ENCODE assay signal across 10 cellular contexts in genomic region chr22:24247011-24247507, GRCh38. TPM values are rescaled to one million over a fixed set of nuclear protein-coding genes. Genes with fewer than 3 reads are reported as not detected.
DNase-seq lines count a peak whose midpoint lies in the region; ATAC-seq, FAIRE-seq and TF ChIP-seq lines count a peak whose summit lies in the region.
"Had no signal": no experiment of that assay in that cellular context is flagged by ENCODE, and none has a peak within 500 bp of the region (broad histone marks: within the 10 kb centered on the region; RNA-seq: fewer than 3 reads in every experiment).

No MANE protein-coding gene starts in this region.

- H3K27ac Mint-ChIP-seq in T-helper 1 cell treated with Interleukin-12 subunit alpha and Interleukin-12 subunit beta and Interleukin-4 antibody, amounts not matched to agents 30 μg/mL and 1 μg/mL, for 36 hours = peak overlapping the region; percentile 36
- peak overlapping the region; percentile 71 to 85 (median 82) for H3K27ac Mint-ChIP-seq in nephron
- H3K27ac Mint-ChIP-seq: stimulated activated naive CD8-positive, alpha-beta T cell treated with anti-CD3 and anti-CD28 coated beads, Interleukin-15, Interleukin-2, amounts not matched to agents 100 ng/mL and 50 ng/mL, for 24 hours had no signal

- H3K4me1 ChIP-seq in uterus = peaks cover 0 to 13% of the 10 kb centered on the region in 2 donors

- H3K27me3 ChIP-seq in dorsolateral prefrontal cortex = no peaks in the 10 kb centered on the region
- H3K27me3 ChIP-seq in uterus = no peaks in the 10 kb centered on the region

- no peaks in the 10 kb centered on the region for H3K27me3 Mint-ChIP-seq in T-helper 1 cell treated with Interleukin-12 subunit alpha and Interleukin-12 subunit beta and Interleukin-4 antibody, amounts not matched to agents 30 μg/mL and 1 μg/mL, for 36 hours (ENCODE audit: low read depth)
- H3K27me3 Mint-ChIP-seq in nephron (ENCODE audit: low read depth) = no peaks in the 10 kb centered on the region
- H3K27me3 Mint-ChIP-seq: stimulated activated naive CD8-positive, alpha-beta T cell treated with anti-CD3 and anti-CD28 coated beads, Interleukin-15, Interleukin-2, amounts not matched to agents 100 ng/mL and 50 ng/mL, for 24 hours had no signal

- FAIRE-seq in H54 (lab: Jason Lieb, UNC) = no peak

- H3K9me3 ChIP-seq in uterus = no peaks in the 10 kb centered on the region

- no peaks in the 10 kb centered on the region for H3K36me3 Mint-ChIP-seq in T-helper 1 cell treated with Interleukin-12 subunit alpha and Interleukin-12 subunit beta and Interleukin-4 antibody, amounts not matched to agents 30 μg/mL and 1 μg/mL, for 36 hours (ENCODE audit: low read depth)
- no peaks in the 10 kb centered on the region for H3K36me3 Mint-ChIP-seq in nephron (ENCODE audit: low read depth)

- TF ChIP-seq POLR2A in uterus (IDR thresholded peaks at IDR 0.05) (no peak), H54 (IDR thresholded peaks at IDR 0.05; ENCODE audit: low read depth, low read length) (no peak)

- H3K27ac ChIP-seq in dorsolateral prefrontal cortex = peak overlapping the region in 45 of 59 donors; percentile 3 to 88 (median 63)
- H3K27ac ChIP-seq in uterus = peak overlapping the region; percentile 85 to 91

- no peak overlapping the region for H3K4me3 ChIP-seq in dorsolateral prefrontal cortex
- no peak overlapping the region for H3K4me3 ChIP-seq in uterus

- no peaks in the 10 kb centered on the region for H3K9me3 Mint-ChIP-seq in T-helper 1 cell treated with Interleukin-12 subunit alpha and Interleukin-12 subunit beta and Interleukin-4 antibody, amounts not matched to agents 30 μg/mL and 1 μg/mL, for 36 hours
- H3K9me3 Mint-ChIP-seq in nephron = no peaks in the 10 kb centered on the region
- H3K9me3 Mint-ChIP-seq: stimulated activated naive CD8-positive, alpha-beta T cell treated with anti-CD3 and anti-CD28 coated beads, Interleukin-15, Interleukin-2, amounts not matched to agents 100 ng/mL and 50 ng/mL, for 24 hours had no signal

- DNase-seq in T-helper 1 cell = no peak
- no peak for DNase-seq in dorsolateral prefrontal cortex
- no peak for DNase-seq in uterus
- DNase-seq in H54 (ENCODE audit: insufficient read length, low spot score) = no peak
- DNase-seq: cortex of kidney had no signal

- no peak for ATAC-seq in HG02623 (IDR thresholded peaks at IDR 0.05; ENCODE audit: unreplicated experiment)
- ATAC-seq in GM19395 (IDR thresholded peaks at IDR 0.05; ENCODE audit: unreplicated experiment) = no peak

- no peaks in the 10 kb centered on the region for H3K36me3 ChIP-seq in uterus

- intact Hi-C loops in dorsolateral prefrontal cortex (cut with DNase I) (loop anchor here (10.0 kb wide), 1 partner anchor 62 kb away; the partner anchor contains the start of gene SUSD2 (in 2 of the 2)), uterus (cut with DNase I; ENCODE audit: low total_unique reads) (loop anchor here (5.0 kb wide), 1 partner anchor 60 kb away; no protein-coding TSS in a partner anchor)

- TF ChIP-seq CTCF in dorsolateral prefrontal cortex (IDR thresholded peaks at IDR 0.05 in 54 of 56, conservative IDR thresholded peaks at IDR 0.05 in 2 of 56; ENCODE audit: low read depth in 1 of 56, partially characterized antibody in 56 of 56) (no peak), nephron (IDR thresholded peaks at IDR 0.05; ENCODE audit: unreplicated experiment in 3 of 3) (no peak), uterus (IDR thresholded peaks at IDR 0.05) (no peak)

- H3K4me1 Mint-ChIP-seq in T-helper 1 cell treated with Interleukin-12 subunit alpha and Interleukin-12 subunit beta and Interleukin-4 antibody, amounts not matched to agents 30 μg/mL and 1 μg/mL, for 36 hours (ENCODE audit: low read depth) = peaks cover 22% of the 10 kb centered on the region
- H3K4me1 Mint-ChIP-seq in nephron = peaks cover 42% of the 10 kb centered on the region

- H3K4me3 Mint-ChIP-seq in T-helper 1 cell treated with Interleukin-12 subunit alpha and Interleukin-12 subunit beta and Interleukin-4 antibody, amounts not matched to agents 30 μg/mL and 1 μg/mL, for 36 hours = no peak overlapping the region
- H3K4me3 Mint-ChIP-seq in nephron = peak overlapping the region in 2 of 3 experiments; percentile 15 to 38
- H3K4me3 Mint-ChIP-seq: stimulated activated naive CD8-positive, alpha-beta T cell treated with anti-CD3 and anti-CD28 coated beads, Interleukin-15, Interleukin-2, amounts not matched to agents 100 ng/mL and 50 ng/mL, for 24 hours had no signal

RNA-seq across cellular contexts. Expression of gene GGT5, which starts 2.2 kb away (rescaled TPM):
- total RNA-seq in dorsolateral prefrontal cortex (10 to 100 TPM in 113 of 120 experiments, 1 to 10 TPM in 7; 5.9 to 50.2 (median 18.8) TPM), uterus (10 to 100 TPM in 3 of 4 donors, 1 to 10 TPM in 1; 4.1 to 95.9 (median 54.9) TPM)

RNA-seq across cellular contexts. Expression of gene SPECC1L, which starts 23.6 kb away (rescaled TPM):
- total RNA-seq in dorsolateral prefrontal cortex (100 to 1,000 TPM in 29 of 120 experiments, 10 to 100 TPM in 91; 59.5 to 136 (median 91.9) TPM), uterus (100 to 1,000 TPM in 1 of 4 donors, 10 to 100 TPM in 3; 18.2 to 114 (median 55.3) TPM)
